10 cellular contexts compared by ENCODE assay signal in the genomic region with DNA sequence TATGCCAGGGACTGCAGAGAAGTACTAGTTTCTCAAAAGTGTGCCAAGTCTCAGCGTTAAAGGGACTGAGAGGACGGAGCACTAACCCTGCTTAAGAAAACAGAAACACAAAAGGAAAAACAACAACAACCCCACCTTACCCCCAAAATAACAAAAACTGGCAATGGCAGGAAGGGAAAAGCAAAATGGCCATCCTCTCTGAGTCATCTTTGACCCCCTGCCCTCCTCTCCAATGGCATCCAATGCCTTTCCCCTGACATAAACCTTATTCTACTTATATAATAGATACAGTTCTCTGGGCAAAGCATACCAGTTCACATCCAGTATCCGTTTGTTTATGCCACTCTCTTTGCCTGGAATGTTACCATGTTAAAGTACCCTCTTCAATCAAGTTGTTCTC. TPM values are rescaled to one million over a fixed set of nuclear protein-coding genes. Genes with fewer than 3 reads are reported as not detected.
DNase-seq lines count a peak whose midpoint lies in the region; ATAC-seq, FAIRE-seq and TF ChIP-seq lines count a peak whose summit lies in the region.
"Had no signal": no experiment of that assay in that cellular context is flagged by ENCODE, and none has a peak within 500 bp of the region (broad histone marks: within the 10 kb centered on the region; RNA-seq: fewer than 3 reads in every experiment).

No MANE protein-coding gene starts in this region.

- H3K27ac ChIP-seq in A549 (no peak overlapping the region), GM23248 (no peak overlapping the region)

- WGBS in A549 (ENCODE audit: missing lambda C conversion rate), result 77% methylated on average over 3 of the region's 3 CpGs
- WGBS in GM23248 (ENCODE audit: low coverage in 1 of 2, low lambda C conversion rate in 2 of 2, missing lambda C conversion rate in 2 of 2), 2 experiments, result 68 to 70% methylated on average over 3 of the region's 3 CpGs

- H3F3A ChIP-seq in GM23248 (ENCODE audit: insufficient read depth), result no peaks in the 10 kb centered on the region

- H3K36me3 Mint-ChIP-seq in activated B cell treated with CpG ODN at 0.5 μM for 24 hours (ENCODE audit: low read depth), result peaks cover 29% of the 10 kb centered on the region

- H3K4me3 Mint-ChIP-seq in activated B cell treated with CpG ODN at 0.5 μM for 24 hours, result peak overlapping the region; percentile 97

- peak overlapping the region; percentile 93; the same call in 1 of the 2 replicates for H3K9ac ChIP-seq in GM23248

- H4K20me1 ChIP-seq in GM23248 (ENCODE audit: insufficient read depth), result no peaks in the 10 kb centered on the region

- H3K4me1 Mint-ChIP-seq in activated B cell treated with CpG ODN at 0.5 μM for 24 hours, result peaks cover 43% of the 10 kb centered on the region

- no peak for TF ChIP-seq POLR2A in A549 (IDR thresholded peaks at IDR 0.05; ENCODE audit: low read length)

- no peak for TF ChIP-seq CTCF in A549 (IDR thresholded peaks at IDR 0.05)
- no peak for TF ChIP-seq CTCF in activated B cell treated with CpG ODN at 0.5 μM for 24 hours (IDR thresholded peaks at IDR 0.05)

- H3K4me1 ChIP-seq in A549 (peaks cover 14% of the 10 kb centered on the region), GM23248 (ENCODE audit: insufficient read depth) (peaks cover 30% of the 10 kb centered on the region)

- no peaks in the 10 kb centered on the region for H3K9me3 ChIP-seq in A549
- H3K9me3 ChIP-seq in GM23248 (ENCODE audit: low read depth), result no peaks in the 10 kb centered on the region

- H3K4me2 ChIP-seq in A549 (peak overlapping the region; percentile 96), GM23248 (ENCODE audit: unreplicated experiment) (peak overlapping the region; percentile 97)

- CTCF ChIA-PET in A549 (lab: Yijun Ruan, JAX), result no interaction called here
- CTCF ChIA-PET in activated B cell treated with CpG ODN at 0.5 μM for 24 hours (lab: Charles Lee), result interaction anchor here (10.7 kb wide), 1 partner anchor 891 kb away, joined by 223 read pairs; no protein-coding TSS in a partner anchor

- ATAC-seq in A549, result no peak
- no peak for ATAC-seq in activated B cell treated with CpG ODN at 0.5 μM for 24 hours (ENCODE audit: low read depth)
- ATAC-seq in GM21619 (IDR thresholded peaks at IDR 0.05; ENCODE audit: unreplicated experiment), result no peak

- H3K36me3 ChIP-seq in GM23248 (ENCODE audit: low read depth), result peaks cover 8% of the 10 kb centered on the region; the same call in 1 of the 2 replicates

- no peak overlapping the region for H2AFZ ChIP-seq in GM23248

- peaks cover 4% of the 10 kb centered on the region for H3K27me3 Mint-ChIP-seq in activated B cell treated with CpG ODN at 0.5 μM for 24 hours

- H3K4me3 ChIP-seq in A549 (peak overlapping the region; percentile 89; the same call in 1 of the 3 replicates), GM23248 (peak overlapping the region; percentile 96)

- POLR2A ChIA-PET in A549 (lab: Yijun Ruan, JAX) (no interaction called here), activated B cell treated with CpG ODN at 0.5 μM for 24 hours (lab: Charles Lee) (no interaction called here)

- TF ChIP-seq EP300 in A549 (IDR thresholded peaks at IDR 0.05), result no peak

- DNase-seq in A549 (ENCODE audit: low read depth in 1 of 2, low spot score in 1 of 2), result no peak
- peak; percentile 29 for DNase-seq in GM23248
- DNase-seq in activated B cell treated with CpG ODN at 0.5 μM for 24 hours, result no peak
- peak; percentile 8 for DNase-seq in glomerular visceral epithelial cell (ENCODE audit: extremely low spot score)
- DNase-seq in NCI-H510A (lab: John Stamatoyannopoulos, UW), result no peak
- DNase-seq in GDM1 (lab: John Stamatoyannopoulos, UW), result no peak
- no peak for DNase-seq in NCI-H1105 (lab: John Stamatoyannopoulos, UW)
- DNase-seq: activated CD8-positive, alpha-beta memory T cell treated with anti-CD3 and anti-CD28 coated beads for 24 hours; NCI-H1930 had no signal

- no peak for TF ChIP-seq RAD21 in A549 (conservative IDR thresholded peaks at IDR 0.05 in 1 of 2, IDR thresholded peaks at IDR 0.05 in 1 of 2)

- in situ Hi-C loops in GM23248 (cut with MboI), result no loop called here

- H3K9me2 ChIP-seq in GM23248 (ENCODE audit: insufficient read depth), result no peaks in the 10 kb centered on the region

- no peak overlapping the region for H3K27ac Mint-ChIP-seq in activated B cell treated with CpG ODN at 0.5 μM for 24 hours

- FAIRE-seq in A549 (lab: Jason Lieb, UNC), result no peak

- H3K79me2 ChIP-seq in GM23248 (ENCODE audit: insufficient read depth), result peaks cover 63% of the 10 kb centered on the region

- no peaks in the 10 kb centered on the region for H3K9me3 Mint-ChIP-seq in activated B cell treated with CpG ODN at 0.5 μM for 24 hours

- H3K27me3 ChIP-seq in GM23248 (replicated peaks; ENCODE audit: insufficient read depth), result no peaks in the 10 kb centered on the region

- intact Hi-C loops in activated B cell treated with CpG ODN at 0.5 μM for 24 hours (cut with micrococcal nuclease), result loop anchor here (5.0 kb wide), 3 partner anchors 510 to 1770 kb away; a partner anchor contains a TSS

TF ChIP-seq in A549, 52 proteins besides CTCF, POLR2A, EP300 and RAD21:
- TF ChIP-seq FOSL2 (IDR thresholded peaks at IDR 0.05) (no peak), FOSL2 (CRISPR knock-in tag; IDR thresholded peaks at IDR 0.05) (0 out of 2 replicates have a peak, but pooled peaks have one; percentile 3), ESRRA (IDR thresholded peaks at IDR 0.05; ENCODE audit: borderline replicate concordance, low read length) (no peak)
TF ChIP-seq in A549: peak in this region for 1.

RNA-seq across cellular contexts. Expression of a gene that starts 1.6 kb away (rescaled TPM):
- 23.4 and 33.9 TPM in 2 replicates for polyA plus RNA-seq in A549 (2011; rRNA removed)
- 5.0 and 5.5 TPM in 2 replicates for polyA plus RNA-seq in A549 (2012; cell fraction: cytosol; rRNA removed)
- polyA plus RNA-seq in A549 (2012; cell fraction: nucleus; rRNA removed), result 4.0 and 7.4 TPM in 2 replicates
- polyA plus RNA-seq in A549 (2017; fragmentation: RNase III; extraction: RNeasy Plus Mini Kit Qiagen cat#74134 plus additional on column Dnase treatment), result 11.8 to 12.4 TPM (median 11.8 TPM) in 3 replicates
- 9.7 and 11.0 TPM in 2 replicates for polyA minus RNA-seq in A549 (2011; rRNA and poly(A)+ RNA removed)
- 12.5 and 15.9 TPM in 2 replicates for total RNA-seq in GM23248 (2014; rRNA removed; shearing (Covaris generic))
- polyA plus RNA-seq in GM23248 (2016; fragmentation: Nextera tagmentation; extraction: Ambion mirVana), result 24.7 and 27.0 TPM in 2 replicates
- 19.9 and 20.0 TPM in 2 replicates for total RNA-seq in activated B cell treated with CpG ODN at 0.5 μM for 24 hours

Comparison
In these comparisons a context has a peak if more than half of its experiments do, and no peak if none do; other contexts are left out.
1. DNase-seq: peak in GM23248 (single experiment) and glomerular visceral epithelial cell (single experiment); none in A549 (0 of 2), activated B cell treated with CpG ODN at 0.5 μM for 24 hours (single experiment), NCI-H510A (single experiment), GDM1 (single experiment) and NCI-H1105 (single experiment).